18 cellular contexts compared by ENCODE assay signal in genomic region chr10:50392966-50393718, GRCh38.
A peak's percentile ranks its signal among the peaks of the same experiment; 100 is the strongest.
DNase-seq lines count a peak whose midpoint lies in the region; ATAC-seq and TF ChIP-seq lines count a peak whose summit lies in the region.
"Had no signal": no experiment of that assay in that cellular context is flagged by ENCODE, and none has a peak within 500 bp of the region (broad histone marks: within the 10 kb centered on the region; RNA-seq: fewer than 3 reads in every experiment).

No MANE protein-coding gene starts in this region.

- H3K4me3 ChIP-seq in fibroblast of mammary gland (ENCODE audit: control insufficient read depth, low read depth, low read length) (no peak overlapping the region), suprapubic skin (no peak overlapping the region), GM23248 (no peak overlapping the region)
- H3K4me3 ChIP-seq: ascending aorta, BLaER1, HAP-1, testis had no signal

- DNase-seq in HEK293T (ENCODE audit: extremely low spot score), result no peak
- peak; percentile 85 for DNase-seq in fibroblast of mammary gland (ENCODE audit: low read depth)
- no peak for DNase-seq in suprapubic skin (ENCODE audit: low spot score in 2 of 2)
- no peak for DNase-seq in GM23248
- no peak for DNase-seq in Kasumi-1 (lab: John Stamatoyannopoulos, UW)
- DNase-seq: activated CD4-positive, CD25-positive, alpha-beta regulatory T cell treated with anti-CD3 and anti-CD28 coated beads, Interleukin-2, amount 50 U/mL, for 72 hours; activated CD8-positive, alpha-beta memory T cell treated with anti-CD3 and anti-CD28 coated beads, Interleukin-2, amount 10 ng/mL, durations not matched to agents 7 days and 5 days; activated gamma-delta T cell; NCI-H2171 treated with DMSO at 0.1 percent for 48 hours; occipital lobe; SIG-M5; stimulated activated CD4-positive, alpha-beta T cell treated with anti-CD3 and anti-CD28 coated beads, Interleukin-4, amount 100 ng/mL, for 4 hours; testis had no signal

- WGBS in suprapubic skin, result 70% methylated on average over 6 of the region's 6 CpGs
- 86 to 96% methylated on average over 6 of the region's 6 CpGs for WGBS in GM23248 (ENCODE audit: low coverage in 1 of 2, low lambda C conversion rate in 2 of 2, missing lambda C conversion rate in 2 of 2), 2 experiments

- H3K9me3 ChIP-seq in suprapubic skin (no peaks in the 10 kb centered on the region), GM23248 (ENCODE audit: low read depth) (no peaks in the 10 kb centered on the region)
- H3K9me3 ChIP-seq: ascending aorta, BLaER1, HAP-1, testis had no signal

- peaks cover 10% of the 10 kb centered on the region; the same call in 1 of the 2 replicates for H3F3A ChIP-seq in GM23248 (ENCODE audit: insufficient read depth)

- no peak overlapping the region for H3K4me2 ChIP-seq in GM23248 (ENCODE audit: unreplicated experiment)
- H3K4me2 ChIP-seq: BLaER1 had no signal

- CTCF ChIA-PET in HEK293T (lab: Yijun Ruan, JAX), result no interaction called here

- no peak overlapping the region for H2AFZ ChIP-seq in GM23248

- POLR2A ChIA-PET in HEK293T (lab: Yijun Ruan, JAX), result no interaction called here

- H3K9me2 ChIP-seq in GM23248 (ENCODE audit: insufficient read depth), result no peaks in the 10 kb centered on the region

- in situ Hi-C loops in GM23248 (cut with MboI), result no loop called here

- ATAC-seq in SK-N-SH treated with all-trans-retinoic acid at 6 μM for 48 hours (peak; percentile 79), GM21737 (IDR thresholded peaks at IDR 0.05; ENCODE audit: unreplicated experiment) (no peak)
- ATAC-seq: activated CD8-positive, alpha-beta memory T cell treated with anti-CD3 and anti-CD28 coated beads, Interleukin-2, amount 10 ng/mL, durations not matched to agents 7 days and 5 days had no signal

- peaks cover 57% of the 10 kb centered on the region for H3K4me1 ChIP-seq in suprapubic skin
- peaks cover 39% of the 10 kb centered on the region for H3K4me1 ChIP-seq in GM23248 (ENCODE audit: insufficient read depth)
- H3K4me1 ChIP-seq: testis had no signal

- H3K36me3 ChIP-seq in suprapubic skin (no peaks in the 10 kb centered on the region), GM23248 (ENCODE audit: low read depth) (no peaks in the 10 kb centered on the region)
- H3K36me3 ChIP-seq: ascending aorta, BLaER1, HAP-1 had no signal

- no peak for TF ChIP-seq POLR2A in suprapubic skin (IDR thresholded peaks at IDR 0.05)

- H3K27me3 ChIP-seq in suprapubic skin (no peaks in the 10 kb centered on the region), GM23248 (replicated peaks; ENCODE audit: insufficient read depth) (no peaks in the 10 kb centered on the region)
- H3K27me3 ChIP-seq: ascending aorta, BLaER1, testis had no signal

- H3K27ac ChIP-seq in suprapubic skin (peak overlapping the region; percentile 21), GM23248 (no peak overlapping the region)
- H3K27ac ChIP-seq: ascending aorta, BLaER1, testis had no signal

- no peak overlapping the region for H3K9ac ChIP-seq in GM23248
- H3K9ac ChIP-seq: BLaER1 had no signal

- TF ChIP-seq CTCF in fibroblast of mammary gland (conservative IDR thresholded peaks at IDR 0.05; ENCODE audit: control insufficient read depth, insufficient read depth, low read depth, low read length), result no peak
- no peak for TF ChIP-seq CTCF in suprapubic skin (IDR thresholded peaks at IDR 0.05)

- peaks cover 87% of the 10 kb centered on the region for H3K79me2 ChIP-seq in GM23248 (ENCODE audit: insufficient read depth)

- no peak for TF ChIP-seq EP300 in suprapubic skin (IDR thresholded peaks at IDR 0.05)

- peaks cover 9% of the 10 kb centered on the region; the same call in 1 of the 2 replicates for H4K20me1 ChIP-seq in GM23248 (ENCODE audit: insufficient read depth)
- H4K20me1 ChIP-seq: BLaER1 had no signal

TF ChIP-seq in HEK293T, 16 proteins besides CTCF, POLR2A, EP300 and RAD21:
- TF ChIP-seq ELF4 (IDR thresholded peaks at IDR 0.05), result no peak
- TF ChIP-seq FOXA1 (IDR thresholded peaks at IDR 0.05), result no peak
- TF ChIP-seq PKNOX1 (IDR thresholded peaks at IDR 0.05), result peak; percentile 48
- TF ChIP-seq ZNF384 (IDR thresholded peaks at IDR 0.05), result no peak

TF ChIP-seq in SK-N-SH treated with all-trans-retinoic acid at 6 μM for 48 hours, 23 proteins besides CTCF, POLR2A, EP300 and RAD21 (continues in another document):
- TF ChIP-seq GLIS3 (CRISPR knock-in tag; IDR thresholded peaks at IDR 0.05) (no peak), TCF4 (CRISPR knock-in tag; IDR thresholded peaks at IDR 0.05; ENCODE audit: borderline replicate concordance) (no peak), ARNTL (CRISPR knock-in tag; IDR thresholded peaks at IDR 0.05; ENCODE audit: borderline replicate concordance, low read depth) (no peak), CSRNP3 (CRISPR knock-in tag; IDR thresholded peaks at IDR 0.05) (no peak), ZFP30 (CRISPR knock-in tag; IDR thresholded peaks at IDR 0.05) (no peak), ESRRG (CRISPR knock-in tag; IDR thresholded peaks at IDR 0.05) (no peak), ZFP3 (CRISPR knock-in tag; IDR thresholded peaks at IDR 0.05) (0 out of 2 replicates have a peak, but pooled peaks have one; percentile 17), PPARA (CRISPR knock-in tag; IDR thresholded peaks at IDR 0.05; ENCODE audit: borderline replicate concordance) (no peak), CSDC2 (CRISPR knock-in tag; IDR thresholded peaks at IDR 0.05) (0 out of 2 replicates have a peak, but pooled peaks have one; percentile 22), OSR1 (CRISPR knock-in tag; IDR thresholded peaks at IDR 0.05) (no peak), ZC3H10 (CRISPR knock-in tag; IDR thresholded peaks at IDR 0.05) (no peak; the same call in 1 of the 2 replicates), ZNF565 (CRISPR knock-in tag; conservative IDR thresholded peaks at IDR 0.05; ENCODE audit: low read depth) (no peak), TSHZ2 (CRISPR knock-in tag; IDR thresholded peaks at IDR 0.05) (no peak), ZNF8 (CRISPR knock-in tag; IDR thresholded peaks at IDR 0.05) (no peak), ZNF70 (CRISPR knock-in tag; IDR thresholded peaks at IDR 0.05) (no peak), BACH2 (CRISPR knock-in tag; IDR thresholded peaks at IDR 0.05; ENCODE audit: borderline replicate concordance) (no peak), POU6F1 (CRISPR knock-in tag; IDR thresholded peaks at IDR 0.05; ENCODE audit: borderline replicate concordance, low read depth) (no peak), SNAI2 (CRISPR knock-in tag; IDR thresholded peaks at IDR 0.05) (no peak)
